ENCODE assay signal across 1 cellular context in genomic region chr3:85007195-85008094, GRCh38.
TF ChIP-seq lines count a peak whose summit lies in the region.

No MANE protein-coding gene starts in this region.

TF ChIP-seq in A549, 52 proteins besides CTCF, POLR2A, EP300 and RAD21 (continued from another document):
- TF ChIP-seq HMGXB4 (CRISPR knock-in tag; IDR thresholded peaks at IDR 0.05; ENCODE audit: borderline replicate concordance) (no peak), CEBPB (IDR thresholded peaks at IDR 0.05) (peak; percentile 99), FOSB (CRISPR knock-in tag; IDR thresholded peaks at IDR 0.05) (no peak), CBX2 (IDR thresholded peaks at IDR 0.05; ENCODE audit: borderline replicate concordance, low read depth) (no peak), SREBF2 (IDR thresholded peaks at IDR 0.05) (no peak), ATOH8 (CRISPR knock-in tag; IDR thresholded peaks at IDR 0.05; ENCODE audit: low read depth) (no peak), E2F6 (IDR thresholded peaks at IDR 0.05; ENCODE audit: borderline replicate concordance, low read depth) (no peak), PBX3 (IDR thresholded peaks at IDR 0.05) (no peak), MAFK (IDR thresholded peaks at IDR 0.05; ENCODE audit: partially characterized antibody) (peak; percentile 72), NFE2L2 (conservative IDR thresholded peaks at IDR 0.05; ENCODE audit: low read length) (no peak), CHD2 (IDR thresholded peaks at IDR 0.05; ENCODE audit: low read length, partially characterized antibody) (no peak), CHD4 (IDR thresholded peaks at IDR 0.05; ENCODE audit: borderline replicate concordance) (no peak), NPAS2 (CRISPR knock-in tag; IDR thresholded peaks at IDR 0.05; ENCODE audit: borderline replicate concordance) (no peak), JUNB (IDR thresholded peaks at IDR 0.05) (peak; percentile 70; the same call in 1 of the 2 replicates), JUN (IDR thresholded peaks at IDR 0.05) (peak; percentile 42 to 53; a peak in 3 of 5 replicates)
